Comparison of ENCODE assay signal across 8 cellular contexts in the genomic region with DNA sequence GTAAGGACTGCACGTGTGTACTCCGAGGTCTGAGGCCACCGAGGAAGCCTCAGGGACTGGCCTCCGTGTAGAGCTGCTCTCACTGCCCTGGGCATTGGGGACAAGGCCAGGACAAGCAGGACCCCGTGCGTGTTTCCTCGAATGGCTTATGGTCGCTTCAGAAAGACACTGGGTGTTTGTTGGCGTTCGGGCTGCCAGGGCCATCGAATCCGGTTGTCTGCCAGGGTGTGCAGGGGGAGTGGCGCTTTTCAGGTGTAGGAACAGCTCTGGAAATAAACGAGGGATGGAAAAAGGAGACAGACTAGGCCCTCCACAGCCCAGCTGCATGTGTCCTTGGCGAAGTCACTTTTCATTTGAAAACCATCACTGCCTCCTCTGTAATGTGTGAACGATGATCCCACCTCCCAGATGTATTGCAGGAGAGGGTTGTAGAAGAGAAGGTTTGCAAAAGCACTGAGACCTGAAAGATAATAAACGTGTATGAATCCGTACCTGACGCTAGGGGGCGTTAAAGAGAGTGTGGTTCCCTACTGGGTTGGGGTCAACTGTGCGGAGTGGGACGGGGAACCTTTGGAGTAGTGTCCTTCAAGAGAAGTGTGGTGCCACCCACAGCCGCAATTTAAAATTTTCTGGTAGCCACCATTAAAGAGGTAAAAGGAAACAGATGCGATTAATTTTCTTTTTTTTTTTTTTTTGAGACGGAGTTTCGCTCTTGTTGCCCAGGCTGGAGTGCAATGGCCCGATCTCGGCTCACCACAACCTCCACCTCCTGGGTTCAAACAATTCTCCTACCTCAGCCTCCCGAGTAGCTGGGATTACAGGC. TPM values are rescaled to one million over a fixed set of nuclear protein-coding genes. Genes with fewer than 3 reads are reported as not detected.
DNase-seq lines count a peak whose midpoint lies in the region; ATAC-seq and TF ChIP-seq lines count a peak whose summit lies in the region.

No MANE protein-coding gene starts in this region.

- DNase-seq in SIG-M5 treated with dmso at 0.1 percent for 504 hours (lab: John Stamatoyannopoulos, UW; ENCODE audit: unreplicated experiment) (peak; percentile 46), SIG-M5 (lab: John Stamatoyannopoulos, UW) (no peak), NCI-H146 treated with DMSO at 0.1 percent for 48 hours (lab: John Stamatoyannopoulos, UW; ENCODE audit: unreplicated experiment) (peak; percentile 10), inferior parietal cortex (ENCODE audit: extremely low spot score) (peak; percentile 19), suprapubic skin (ENCODE audit: low spot score in 2 of 2) (no peak), prostate gland (ENCODE audit: low spot score) (no peak)
- DNase-seq in activated T-helper 1 cell treated with anti-CD3 and anti-CD28 coated beads, Interleukin-12 subunit alpha, Interleukin-12 subunit beta, Interleukin-2, Interleukin-4 antibody, amounts not matched to agents 30 ng/mL and 10 ng/mL and 1 ng/mL, durations not matched to agents 14 hours and 24 hours and 36 hours (ENCODE audit: low spot score), result peak; percentile 41

- peaks cover 31% of the 10 kb centered on the region for H3K4me1 Mint-ChIP-seq in activated T-helper 1 cell treated with anti-CD3 and anti-CD28 coated beads, Interleukin-12 subunit alpha, Interleukin-12 subunit beta, Interleukin-2, Interleukin-4 antibody, amounts not matched to agents 30 ng/mL and 10 ng/mL and 1 ng/mL, durations not matched to agents 14 hours and 24 hours and 36 hours (ENCODE audit: low read depth)

- peak overlapping the region; percentile 82 for H3K4me3 Mint-ChIP-seq in activated T-helper 1 cell treated with anti-CD3 and anti-CD28 coated beads, Interleukin-12 subunit alpha, Interleukin-12 subunit beta, Interleukin-2, Interleukin-4 antibody, amounts not matched to agents 30 ng/mL and 10 ng/mL and 1 ng/mL, durations not matched to agents 14 hours and 24 hours and 36 hours

- no peak for TF ChIP-seq POLR2A in suprapubic skin (IDR thresholded peaks at IDR 0.05)
- TF ChIP-seq POLR2A in prostate gland (IDR thresholded peaks at IDR 0.05), result no peak

- H3K4me1 ChIP-seq in suprapubic skin (peaks cover 18% of the 10 kb centered on the region), prostate gland (replicated peaks) (no peaks in the 10 kb centered on the region)

- H3K9me3 Mint-ChIP-seq in activated T-helper 1 cell treated with anti-CD3 and anti-CD28 coated beads, Interleukin-12 subunit alpha, Interleukin-12 subunit beta, Interleukin-2, Interleukin-4 antibody, amounts not matched to agents 30 ng/mL and 10 ng/mL and 1 ng/mL, durations not matched to agents 14 hours and 24 hours and 36 hours, result no peaks in the 10 kb centered on the region

- no peak for ATAC-seq in HG02571 (IDR thresholded peaks at IDR 0.05; ENCODE audit: unreplicated experiment)

- peak in 1 of 2 donors; percentile 30 for TF ChIP-seq CTCF in suprapubic skin (IDR thresholded peaks at IDR 0.05)
- peak in 1 of 4 experiments; percentile 33 for TF ChIP-seq CTCF in prostate gland (IDR thresholded peaks at IDR 0.05)

- H3K4me3 ChIP-seq in suprapubic skin (no peak overlapping the region), prostate gland (no peak overlapping the region)

- intact Hi-C loops in activated T-helper 1 cell treated with anti-CD3 and anti-CD28 coated beads, Interleukin-12 subunit alpha, Interleukin-12 subunit beta, Interleukin-2, Interleukin-4 antibody, amounts not matched to agents 30 ng/mL and 10 ng/mL and 1 ng/mL, durations not matched to agents 14 hours and 24 hours and 36 hours (cut with micrococcal nuclease), result loop anchor here (2.0 to 10.0 kb wide), 5 partner anchors 26 to 1156 kb away; partner anchors contain the start of gene MSRB1
- intact Hi-C loops in prostate gland (cut with DNase I), result no loop called here

- no peaks in the 10 kb centered on the region for H3K27me3 ChIP-seq in suprapubic skin
- H3K27me3 ChIP-seq in prostate gland (replicated peaks; ENCODE audit: insufficient read depth), result no peaks in the 10 kb centered on the region

- no peaks in the 10 kb centered on the region for H3K36me3 Mint-ChIP-seq in activated T-helper 1 cell treated with anti-CD3 and anti-CD28 coated beads, Interleukin-12 subunit alpha, Interleukin-12 subunit beta, Interleukin-2, Interleukin-4 antibody, amounts not matched to agents 30 ng/mL and 10 ng/mL and 1 ng/mL, durations not matched to agents 14 hours and 24 hours and 36 hours (ENCODE audit: low read depth)

- H3K27ac Mint-ChIP-seq in activated T-helper 1 cell treated with anti-CD3 and anti-CD28 coated beads, Interleukin-12 subunit alpha, Interleukin-12 subunit beta, Interleukin-2, Interleukin-4 antibody, amounts not matched to agents 30 ng/mL and 10 ng/mL and 1 ng/mL, durations not matched to agents 14 hours and 24 hours and 36 hours, result peak overlapping the region; percentile 84

- H3K27ac ChIP-seq in suprapubic skin (peak overlapping the region; percentile 48), prostate gland (no peak overlapping the region)

- H3K9me3 ChIP-seq in suprapubic skin (no peaks in the 10 kb centered on the region), prostate gland (no peaks in the 10 kb centered on the region)

- H3K27me3 Mint-ChIP-seq in activated T-helper 1 cell treated with anti-CD3 and anti-CD28 coated beads, Interleukin-12 subunit alpha, Interleukin-12 subunit beta, Interleukin-2, Interleukin-4 antibody, amounts not matched to agents 30 ng/mL and 10 ng/mL and 1 ng/mL, durations not matched to agents 14 hours and 24 hours and 36 hours (ENCODE audit: insufficient read depth), result no peaks in the 10 kb centered on the region

- WGBS in suprapubic skin, result 56% methylated on average over 29 of the region's 29 CpGs
- 60% methylated on average over 29 of the region's 29 CpGs for WGBS in prostate gland

- TF ChIP-seq EP300 in suprapubic skin (IDR thresholded peaks at IDR 0.05), result no peak

- H3K36me3 ChIP-seq in suprapubic skin (no peaks in the 10 kb centered on the region), prostate gland (no peaks in the 10 kb centered on the region)

RNA-seq across cellular contexts. Expression of gene ZSCAN10, which starts 2.1 kb away (rescaled TPM):
- total RNA-seq in activated T-helper 1 cell treated with anti-CD3 and anti-CD28 coated beads, Interleukin-12 subunit alpha, Interleukin-12 subunit beta, Interleukin-2, Interleukin-4 antibody, amounts not matched to agents 30 ng/mL and 10 ng/mL and 1 ng/mL, durations not matched to agents 14 hours and 24 hours and 36 hours, result 0.07 TPM in 1 of 2 replicates, not detected in the other
- total RNA-seq in suprapubic skin (not detected), prostate gland (under 1 TPM in 1 of 2 donors, not detected in 1; 0.57 TPM)

RNA-seq across cellular contexts. Expression of gene ZNF205, which starts 11.2 kb away (rescaled TPM):
- total RNA-seq in activated T-helper 1 cell treated with anti-CD3 and anti-CD28 coated beads, Interleukin-12 subunit alpha, Interleukin-12 subunit beta, Interleukin-2, Interleukin-4 antibody, amounts not matched to agents 30 ng/mL and 10 ng/mL and 1 ng/mL, durations not matched to agents 14 hours and 24 hours and 36 hours, result 0.15 and 0.39 TPM in 2 replicates
- 10 to 100 TPM; 18.3 to 22.5 (median 20.9) TPM for total RNA-seq in suprapubic skin
- total RNA-seq in prostate gland, result 10 to 100 TPM; 20.9 to 27.0 TPM

RNA-seq across cellular contexts. Expression of gene ZNF213, which starts 33.6 kb away (rescaled TPM):
- 9.6 and 12.4 TPM in 2 replicates for total RNA-seq in activated T-helper 1 cell treated with anti-CD3 and anti-CD28 coated beads, Interleukin-12 subunit alpha, Interleukin-12 subunit beta, Interleukin-2, Interleukin-4 antibody, amounts not matched to agents 30 ng/mL and 10 ng/mL and 1 ng/mL, durations not matched to agents 14 hours and 24 hours and 36 hours
- total RNA-seq in suprapubic skin (10 to 100 TPM; 14.0 to 18.0 (median 16.4) TPM), prostate gland (10 to 100 TPM; 18.4 to 28.1 TPM)

RNA-seq across cellular contexts. Expression of gene IL32, which starts 35.8 kb away (rescaled TPM):
- total RNA-seq in activated T-helper 1 cell treated with anti-CD3 and anti-CD28 coated beads, Interleukin-12 subunit alpha, Interleukin-12 subunit beta, Interleukin-2, Interleukin-4 antibody, amounts not matched to agents 30 ng/mL and 10 ng/mL and 1 ng/mL, durations not matched to agents 14 hours and 24 hours and 36 hours, result 993 TPM in 2 replicates
- 10 to 100 TPM in 1 of 4 donors, 1 to 10 TPM in 3; 2.6 to 11.9 (median 6.1) TPM for total RNA-seq in suprapubic skin
- total RNA-seq in prostate gland, result 10 to 100 TPM; 13.5 to 33.3 TPM

RNA-seq across cellular contexts. Expression of gene MMP25, which starts 54.9 kb away (rescaled TPM):
- total RNA-seq in activated T-helper 1 cell treated with anti-CD3 and anti-CD28 coated beads, Interleukin-12 subunit alpha, Interleukin-12 subunit beta, Interleukin-2, Interleukin-4 antibody, amounts not matched to agents 30 ng/mL and 10 ng/mL and 1 ng/mL, durations not matched to agents 14 hours and 24 hours and 36 hours, result 11.9 and 12.8 TPM in 2 replicates
- total RNA-seq in suprapubic skin (under 1 TPM in 3 of 4 donors, not detected in 1; 0.51 to 0.87 (median 0.83) TPM), prostate gland (1 to 10 TPM in 1 of 2 donors, under 1 TPM in 1; 0.74 to 1.4 TPM)

Comparison
In these comparisons a context has a peak if more than half of its experiments do, and no peak if none do; other contexts are left out.
1. DNase-seq: peak in SIG-M5 treated with dmso at 0.1 percent for 504 hours (single experiment), NCI-H146 treated with DMSO at 0.1 percent for 48 hours (single experiment), activated T-helper 1 cell treated with anti-CD3 and anti-CD28 coated beads, Interleukin-12 subunit alpha, Interleukin-12 subunit beta, Interleukin-2, Interleukin-4 antibody, amounts not matched to agents 30 ng/mL and 10 ng/mL and 1 ng/mL, durations not matched to agents 14 hours and 24 hours and 36 hours (single experiment) and inferior parietal cortex (single experiment); none in SIG-M5 (single experiment), suprapubic skin (0 of 2) and prostate gland (single experiment).
2. RNA of gene ZNF205, which starts 11.2 kb away (total RNA-seq): 20.9 to 27.0 TPM in prostate gland and 18.3 to 22.5 TPM in suprapubic skin; 0.15 to 0.39 TPM in activated T-helper 1 cell treated with anti-CD3 and anti-CD28 coated beads, Interleukin-12 subunit alpha, Interleukin-12 subunit beta, Interleukin-2, Interleukin-4 antibody, amounts not matched to agents 30 ng/mL and 10 ng/mL and 1 ng/mL, durations not matched to agents 14 hours and 24 hours and 36 hours; every median in the first group is over 10 times any median in the second.